39 cellular contexts compared by ENCODE assay signal in the genomic region with DNA sequence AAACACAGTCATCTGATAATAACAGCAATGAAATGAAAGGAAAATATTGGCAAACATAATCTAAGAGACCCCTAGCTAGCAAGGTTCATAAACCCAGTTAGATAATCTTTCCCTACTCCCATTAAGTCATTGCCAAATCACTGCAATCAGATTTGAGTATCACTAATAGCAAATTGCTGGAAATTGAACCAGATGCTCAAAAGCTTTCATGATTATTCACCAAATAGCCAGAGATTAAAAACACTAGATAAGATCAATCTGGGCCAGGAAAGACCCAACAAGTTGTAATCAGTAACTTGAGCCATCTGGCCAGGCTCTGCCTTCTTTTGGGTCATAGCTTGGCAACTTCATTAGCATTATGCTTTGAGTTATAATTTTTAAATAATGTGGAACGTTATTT.
"Had no signal": no experiment of that assay in that cellular context is flagged by ENCODE, and none has a peak within 500 bp of the region (broad histone marks: within the 10 kb centered on the region; RNA-seq: fewer than 3 reads in every experiment).

No MANE protein-coding gene starts in this region.

- H3K27ac ChIP-seq: ascending aorta, Peyer's patch, SJSA1, VCaP had no signal

- FAIRE-seq: bronchial epithelial cell, K562 had no signal

- ATAC-seq: activated T-helper 17 cell treated with anti-CD3 and anti-CD28 coated beads, Interleukin-2, amount 50 U/mL, for 72 hours; K562; PC-3 had no signal

- H3K36me3 ChIP-seq: ascending aorta, Peyer's patch, SJSA1 had no signal

- H3K4me3 ChIP-seq: ascending aorta, K562, Peyer's patch, SJSA1 had no signal

- H3K27ac Mint-ChIP-seq: activated B cell treated with CpG ODN at 0.5 μM for 24 hours; activated CD4-positive, alpha-beta memory T cell treated with anti-CD3 and anti-CD28 coated beads for 36 hours; activated naive CD8-positive, alpha-beta T cell treated with anti-CD3 and anti-CD28 coated beads for 36 hours; activated T-helper 17 cell treated with anti-CD3 and anti-CD28 coated beads, Interleukin-2, amount 50 U/mL, for 72 hours; brain had no signal

- H3K27me3 Mint-ChIP-seq: activated B cell treated with CpG ODN at 0.5 μM for 24 hours; activated CD4-positive, alpha-beta memory T cell treated with anti-CD3 and anti-CD28 coated beads for 36 hours; activated naive CD8-positive, alpha-beta T cell treated with anti-CD3 and anti-CD28 coated beads for 36 hours had no signal

- H3K4me1 ChIP-seq: ascending aorta, Peyer's patch, SJSA1 had no signal

- H3K4me1 Mint-ChIP-seq: activated B cell treated with CpG ODN at 0.5 μM for 24 hours; activated naive CD8-positive, alpha-beta T cell treated with anti-CD3 and anti-CD28 coated beads for 36 hours; activated T-helper 17 cell treated with anti-CD3 and anti-CD28 coated beads, Interleukin-2, amount 50 U/mL, for 72 hours; brain had no signal

- H3K36me3 Mint-ChIP-seq: activated CD4-positive, alpha-beta memory T cell treated with anti-CD3 and anti-CD28 coated beads for 36 hours; activated naive CD8-positive, alpha-beta T cell treated with anti-CD3 and anti-CD28 coated beads for 36 hours; brain had no signal

- DNase-seq: activated B cell treated with CpG ODN at 0.5 μM for 24 hours; activated CD4-positive, alpha-beta memory T cell treated with anti-CD3 and anti-CD28 coated beads for 36 hours; activated CD4-positive, alpha-beta T cell treated with anti-CD3 and anti-CD28 coated beads for 4 hours; activated CD4-positive, alpha-beta T cell treated with anti-CD3 and anti-CD28 coated beads, Interleukin-2, amount 50 U/mL, for 1 hour; activated CD4-positive, CD25-positive, alpha-beta regulatory T cell treated with anti-CD3 and anti-CD28 coated beads, Interleukin-2, amount 50 U/mL, for 72 hours; activated CD8-positive, alpha-beta memory T cell treated with anti-CD3 and anti-CD28 coated beads, Interleukin-2, amount 50 U/mL, for 4 hours; activated effector memory CD4-positive, alpha-beta T cell treated with anti-CD3 and anti-CD28 coated beads, Interleukin-2, amount 50 U/mL, for 16 hours; activated naive CD4-positive, alpha-beta T cell; activated naive CD4-positive, alpha-beta T cell treated with anti-CD3 and anti-CD28 coated beads, Interleukin-2, amount 50 U/mL, for 16 hours; activated naive CD8-positive, alpha-beta T cell treated with anti-CD3 and anti-CD28 coated beads for 36 hours; activated T-cell treated with anti-CD3 and anti-CD28 coated beads for 4 hours; activated T-cell treated with anti-CD3 and anti-CD28 coated beads, Interleukin-2, amount 50 U/mL, for 48 hours; amygdala; caudate nucleus; NCI-H1092 treated with DMSO at 0.1 percent for 48 hours; NCI-H1417; NCI-H187 treated with DMSO at 0.1 percent for 48 hours; NCI-H2081; NCI-H2171 treated with DMSO at 0.1 percent for 48 hours; NCI-H2227 treated with DMSO at 0.1 percent for 48 hours; NCI-H446 treated with DMSO at 0.1 percent for 48 hours; NCI-H524; NCI-H69; NK-92 treated with Interleukin-12 subunit alpha and Interleukin-12 subunit beta, amount 100 ng/mL, for 24 hours; PC-3; Peyer's patch; RPMI8226; SHP77 treated with DMSO at 0.1 percent for 48 hours; SW 1271; T-helper 1 cell; T-helper 2 cell; T-helper 9 cell had no signal

- H3K9me3 Mint-ChIP-seq: activated B cell treated with CpG ODN at 0.5 μM for 24 hours; activated CD4-positive, alpha-beta memory T cell treated with anti-CD3 and anti-CD28 coated beads for 36 hours; activated naive CD8-positive, alpha-beta T cell treated with anti-CD3 and anti-CD28 coated beads for 36 hours had no signal

- H3K9me3 ChIP-seq: ascending aorta, Peyer's patch, SJSA1 had no signal

- H3K4me3 Mint-ChIP-seq: activated B cell treated with CpG ODN at 0.5 μM for 24 hours; activated CD4-positive, alpha-beta memory T cell treated with anti-CD3 and anti-CD28 coated beads for 36 hours; activated naive CD8-positive, alpha-beta T cell treated with anti-CD3 and anti-CD28 coated beads for 36 hours; activated T-helper 17 cell treated with anti-CD3 and anti-CD28 coated beads, Interleukin-2, amount 50 U/mL, for 72 hours; brain had no signal

- H3K27me3 ChIP-seq: ascending aorta, Peyer's patch, SJSA1 had no signal
